Comparison of ENCODE assay signal across 11 cellular contexts in the genomic region with DNA sequence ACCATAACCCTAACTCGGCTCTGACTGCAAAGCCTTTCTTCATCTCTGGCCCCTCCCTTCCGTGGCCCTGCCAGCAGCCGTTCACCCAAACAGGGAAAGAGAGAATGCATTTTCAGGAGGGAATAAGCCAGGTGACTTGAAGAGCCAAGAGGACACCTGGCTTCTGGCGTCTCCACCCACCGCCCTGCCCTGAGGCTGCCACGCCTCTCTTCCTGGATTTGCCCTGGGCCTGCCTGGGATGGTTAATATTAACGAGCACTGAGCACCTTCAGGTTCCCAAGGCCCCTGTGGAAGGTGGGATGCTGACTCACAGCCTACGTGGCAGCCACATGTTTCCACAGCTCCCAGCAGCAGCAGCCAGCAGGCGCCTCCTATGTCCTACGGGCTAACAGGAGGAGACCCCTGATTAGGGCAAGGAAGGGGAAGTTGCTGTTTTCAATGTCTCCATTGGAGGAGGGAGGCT.
DNase-seq lines count a peak whose midpoint lies in the region; ATAC-seq and TF ChIP-seq lines count a peak whose summit lies in the region.
"Had no signal": no experiment of that assay in that cellular context is flagged by ENCODE, and none has a peak within 500 bp of the region (broad histone marks: within the 10 kb centered on the region; RNA-seq: fewer than 3 reads in every experiment).

No MANE protein-coding gene starts in this region.

- H3K9me3 ChIP-seq in mammary epithelial cell (replicated peaks; ENCODE audit: insufficient read depth, low read length) (no peaks in the 10 kb centered on the region), mesenchymal stem cell (ENCODE audit: control insufficient read depth, low read length) (no peaks in the 10 kb centered on the region)
- H3K9me3 ChIP-seq: SJSA1 had no signal

- H3K18ac ChIP-seq in mesenchymal stem cell (ENCODE audit: low read depth in 1 of 2, low read length in 2 of 2) = no peak overlapping the region

- H3K36me3 ChIP-seq in mammary epithelial cell (ENCODE audit: insufficient read depth, low read length) (no peaks in the 10 kb centered on the region), mesenchymal stem cell (ENCODE audit: control insufficient read depth in 1 of 2, insufficient read depth in 2 of 2, low read depth in 1 of 2, low read length in 2 of 2) (no peaks in the 10 kb centered on the region)
- H3K36me3 ChIP-seq: SJSA1 had no signal

- H3K4me1 ChIP-seq in mammary epithelial cell (ENCODE audit: insufficient read depth, low read length) = peaks cover 23% of the 10 kb centered on the region
- H3K4me1 ChIP-seq in mesenchymal stem cell (ENCODE audit: control insufficient read depth, insufficient read depth, low read depth, low read length) = peaks cover 6% of the 10 kb centered on the region
- H3K4me1 ChIP-seq: SJSA1 had no signal

- H3K27ac ChIP-seq in mammary epithelial cell (ENCODE audit: insufficient read depth, low read depth, low read length) (peak overlapping the region; percentile 3), mesenchymal stem cell (ENCODE audit: low read length, poor library complexity, severe bottlenecking) (no peak overlapping the region)
- H3K27ac ChIP-seq: SJSA1 had no signal

- CTCF ChIA-PET in mammary epithelial cell (lab: Charles Lee; ENCODE audit: low non-redundant PET) = interaction anchor here (0.6 kb wide), 1 partner anchor 166 kb away, joined by 3 read pairs; no protein-coding TSS in a partner anchor

- no peaks in the 10 kb centered on the region for H3K79me2 ChIP-seq in mammary epithelial cell (ENCODE audit: insufficient read depth, low read length)

- H3K4ac ChIP-seq in mesenchymal stem cell (ENCODE audit: low read depth in 1 of 2, low read length in 2 of 2) = no peak overlapping the region

- peak overlapping the region; percentile 14 for H4K8ac ChIP-seq in mesenchymal stem cell (ENCODE audit: low read length)

- no peak overlapping the region for H2BK5ac ChIP-seq in mesenchymal stem cell (ENCODE audit: low read depth, low read length, poor library complexity, severe bottlenecking)

- no peak overlapping the region for H2BK15ac ChIP-seq in mesenchymal stem cell (ENCODE audit: low read depth, poor library complexity, severe bottlenecking)

- no peak overlapping the region for H3K23ac ChIP-seq in mesenchymal stem cell (ENCODE audit: low read length in 2 of 2)

- no peaks in the 10 kb centered on the region for H4K20me1 ChIP-seq in mammary epithelial cell (ENCODE audit: insufficient read depth, low read length)

- intact Hi-C loops in mammary epithelial cell (cut with micrococcal nuclease) = loop anchor here (5.0 kb wide), 1 partner anchor 138 kb away; a partner anchor contains a TSS

- peak overlapping the region in 1 of 2 experiments; percentile 9 for H3K14ac ChIP-seq in mesenchymal stem cell (ENCODE audit: low read length in 2 of 2)

- H3K27me3 ChIP-seq in mammary epithelial cell (ENCODE audit: insufficient read depth, low read length) (no peaks in the 10 kb centered on the region), mesenchymal stem cell (ENCODE audit: control insufficient read depth in 1 of 2, insufficient read depth in 1 of 2, low read length in 2 of 2) (peaks cover 0 to 14% of the 10 kb centered on the region in 2 experiments)
- H3K27me3 ChIP-seq: SJSA1 had no signal

- H3K9ac ChIP-seq in mammary epithelial cell (ENCODE audit: insufficient read depth, low read length) (no peak overlapping the region), mesenchymal stem cell (ENCODE audit: low read length) (no peak overlapping the region)

- TF ChIP-seq CTCF in mammary epithelial cell (conservative IDR thresholded peaks at IDR 0.05 in 1 of 2, IDR thresholded peaks at IDR 0.05 in 1 of 2; ENCODE audit: extremely low read depth in 1 of 2, insufficient read depth in 1 of 2, low read depth in 1 of 2, low read length in 2 of 2) = no peak

- no peak overlapping the region for H2BK120ac ChIP-seq in mesenchymal stem cell (ENCODE audit: low read depth, low read length)

- BruUV-seq in mammary epithelial cell (replicated peaks; lab: Mats Ljungman, UMichigan) = no TSS peak

- in situ Hi-C loops in Caki2 (cut with HindIII; ENCODE audit: low pct_unique_long_range_greater_than_20kb, low sequenced_read_pairs) = no loop called here
- in situ Hi-C loops in mammary epithelial cell (cut with MboI; ENCODE audit: low sequenced_read_pairs in 2 of 2) = no loop called here

- dilution Hi-C loops in mammary epithelial cell (cut with HindIII; ENCODE audit: low sequenced_read_pairs) = no loop called here

- no peak overlapping the region for H2AK5ac ChIP-seq in mesenchymal stem cell (ENCODE audit: low read length, severe bottlenecking)

- no peak for ATAC-seq in HG03039 (IDR thresholded peaks at IDR 0.05; ENCODE audit: unreplicated experiment)

- peak; percentile 62 for DNase-seq in Caki2 (ENCODE audit: low read depth)
- peak; percentile 54 for DNase-seq in NCI-H187 treated with DMSO at 0.1 percent for 48 hours (lab: John Stamatoyannopoulos, UW)
- DNase-seq in mammary epithelial cell = peak; percentile 89
- no peak for DNase-seq in mesenchymal stem cell
- DNase-seq in D341Med (ENCODE audit: low spot score) = no peak
- DNase-seq in stimulated activated CD4-positive, alpha-beta T cell treated with anti-CD3 and anti-CD28 coated beads, Interleukin-4, amount 100 ng/mL, for 4 hours = no peak
- no peak for DNase-seq in NCI-H1436 treated with DMSO at 0.1 percent for 48 hours (lab: John Stamatoyannopoulos, UW)
- DNase-seq: activated CD4-positive, alpha-beta T cell treated with anti-CD3 and anti-CD28 coated beads for 48 hours; HFFc6 had no signal

- WGBS in mammary epithelial cell (ENCODE audit: low coverage, missing lambda C conversion rate) = 53% methylated on average over 9 of the region's 10 CpGs
- 77% methylated on average over 10 of the region's 10 CpGs for WGBS in mesenchymal stem cell

- H4K91ac ChIP-seq in mesenchymal stem cell (ENCODE audit: low read length) = no peak overlapping the region

- H3K4me3 ChIP-seq in mammary epithelial cell (replicated peaks in 1 of 3; ENCODE audit: insufficient read depth in 1 of 3, low read depth in 2 of 3, low read length in 3 of 3) = no peak overlapping the region
- no peak overlapping the region for H3K4me3 ChIP-seq in mesenchymal stem cell (ENCODE audit: insufficient read depth in 1 of 2, low read depth in 1 of 2, low read length in 2 of 2)
- H3K4me3 ChIP-seq: SJSA1 had no signal

- H3K4me2 ChIP-seq in mammary epithelial cell (ENCODE audit: insufficient read depth, low read depth, low read length) = no peak overlapping the region
- no peak overlapping the region for H3K4me2 ChIP-seq in mesenchymal stem cell (ENCODE audit: low read length, poor library complexity, severe bottlenecking)

- no peaks in the 10 kb centered on the region for H3K79me1 ChIP-seq in mesenchymal stem cell (replicated peaks; ENCODE audit: low read length, poor library complexity, severe bottlenecking)

- no peak overlapping the region for H2BK12ac ChIP-seq in mesenchymal stem cell (ENCODE audit: low read length in 2 of 2)

- peak overlapping the region; percentile 71 for H2AFZ ChIP-seq in mammary epithelial cell (ENCODE audit: low read depth, low read length)
- H2AFZ ChIP-seq in mesenchymal stem cell (ENCODE audit: low read depth, low read length) = no peak overlapping the region

Comparison
In these comparisons a context has a peak if more than half of its experiments do, and no peak if none do; other contexts are left out.
1. DNase-seq: peak in Caki2 (single experiment), NCI-H187 treated with DMSO at 0.1 percent for 48 hours (single experiment) and mammary epithelial cell (single experiment); none in mesenchymal stem cell (single experiment), D341Med (single experiment), stimulated activated CD4-positive, alpha-beta T cell treated with anti-CD3 and anti-CD28 coated beads, Interleukin-4, amount 100 ng/mL, for 4 hours (0 of 2) and NCI-H1436 treated with DMSO at 0.1 percent for 48 hours (single experiment).